8 cellular contexts compared by ENCODE assay signal in the genomic region with DNA sequence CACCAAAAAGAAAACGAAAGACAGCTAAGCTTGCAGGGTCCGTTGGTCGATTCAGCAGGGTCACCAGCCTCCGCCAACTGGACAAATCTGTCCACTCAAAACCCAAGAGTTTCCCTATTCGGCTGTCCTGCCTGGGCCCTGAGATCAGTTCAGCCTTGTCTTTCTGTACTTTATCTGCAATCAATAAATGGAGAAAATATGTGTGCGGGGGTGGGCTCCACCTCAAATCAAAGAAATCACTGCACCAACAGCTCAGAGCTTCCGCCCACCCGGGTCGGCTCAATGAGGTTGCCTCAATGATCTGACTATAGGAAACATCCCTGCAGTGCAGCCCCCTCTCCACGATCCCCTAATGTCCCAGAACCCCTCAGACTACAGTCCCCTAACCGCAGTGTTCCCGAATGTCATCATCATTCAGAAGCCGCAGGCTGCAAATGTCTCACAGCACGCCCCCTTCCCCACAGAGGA. TPM values are rescaled to one million over a fixed set of nuclear protein-coding genes. Genes with fewer than 3 reads are reported as not detected.
DNase-seq lines count a peak whose midpoint lies in the region; ATAC-seq and TF ChIP-seq lines count a peak whose summit lies in the region.

No MANE protein-coding gene starts in this region.

- peak overlapping the region; percentile 86 for H3K4me3 ChIP-seq in GM06990 (replicated peaks; ENCODE audit: low read depth, low read length)
- H3K4me3 ChIP-seq in iPS-11a (ENCODE audit: low read depth, low read length): peak overlapping the region; percentile 92

- no peaks in the 10 kb centered on the region for H3K9me3 Mint-ChIP-seq in activated CD8-positive, alpha-beta T cell treated with anti-CD3 and anti-CD28 coated beads, Interleukin-2, amount 10 ng/mL, durations not matched to agents 7 days and 5 days (ENCODE audit: insufficient read depth)
- no peaks in the 10 kb centered on the region for H3K9me3 Mint-ChIP-seq in stimulated activated naive B cell treated with anti-CD40 and anti-IgM and Interleukin-4, amounts not matched to agents 10 μg/mL and 1 μg/mL and 100 μg/mL, for 72 hours

- peak overlapping the region; percentile 99 for H3K4me3 Mint-ChIP-seq in activated CD8-positive, alpha-beta T cell treated with anti-CD3 and anti-CD28 coated beads, Interleukin-2, amount 10 ng/mL, durations not matched to agents 7 days and 5 days
- H3K4me3 Mint-ChIP-seq in stimulated activated naive B cell treated with anti-CD40 and anti-IgM and Interleukin-4, amounts not matched to agents 10 μg/mL and 1 μg/mL and 100 μg/mL, for 72 hours: peak overlapping the region; percentile 93 to 94

- peaks cover 11% of the 10 kb centered on the region for H3K36me3 Mint-ChIP-seq in activated CD8-positive, alpha-beta T cell treated with anti-CD3 and anti-CD28 coated beads, Interleukin-2, amount 10 ng/mL, durations not matched to agents 7 days and 5 days (ENCODE audit: low read depth)
- H3K36me3 Mint-ChIP-seq in stimulated activated naive B cell treated with anti-CD40 and anti-IgM and Interleukin-4, amounts not matched to agents 10 μg/mL and 1 μg/mL and 100 μg/mL, for 72 hours: peaks cover 5 to 10% of the 10 kb centered on the region in 2 donors

- TF ChIP-seq CTCF in GM06990 (IDR thresholded peaks at IDR 0.05; ENCODE audit: insufficient read depth, low read length, poor library complexity, severe bottlenecking): no peak

- H3K4me1 Mint-ChIP-seq in activated CD8-positive, alpha-beta T cell treated with anti-CD3 and anti-CD28 coated beads, Interleukin-2, amount 10 ng/mL, durations not matched to agents 7 days and 5 days (ENCODE audit: low read depth): peaks cover 38% of the 10 kb centered on the region
- peaks cover 18 to 55% of the 10 kb centered on the region in 2 donors for H3K4me1 Mint-ChIP-seq in stimulated activated naive B cell treated with anti-CD40 and anti-IgM and Interleukin-4, amounts not matched to agents 10 μg/mL and 1 μg/mL and 100 μg/mL, for 72 hours

- no peaks in the 10 kb centered on the region for H3K27me3 Mint-ChIP-seq in activated CD8-positive, alpha-beta T cell treated with anti-CD3 and anti-CD28 coated beads, Interleukin-2, amount 10 ng/mL, durations not matched to agents 7 days and 5 days (ENCODE audit: low read depth)
- no peaks in the 10 kb centered on the region for H3K27me3 Mint-ChIP-seq in stimulated activated naive B cell treated with anti-CD40 and anti-IgM and Interleukin-4, amounts not matched to agents 10 μg/mL and 1 μg/mL and 100 μg/mL, for 72 hours

- H3K27ac Mint-ChIP-seq in activated CD8-positive, alpha-beta T cell treated with anti-CD3 and anti-CD28 coated beads, Interleukin-2, amount 10 ng/mL, durations not matched to agents 7 days and 5 days: peak overlapping the region; percentile 99
- peak overlapping the region; percentile 91 for H3K27ac Mint-ChIP-seq in stimulated activated naive B cell treated with anti-CD40 and anti-IgM and Interleukin-4, amounts not matched to agents 10 μg/mL and 1 μg/mL and 100 μg/mL, for 72 hours

- H3K27me3 ChIP-seq in GM06990 (replicated peaks; ENCODE audit: control insufficient read depth, insufficient read depth, low read length): no peaks in the 10 kb centered on the region

- POLR2A ChIA-PET in activated CD8-positive, alpha-beta T cell treated with anti-CD3 and anti-CD28 coated beads, Interleukin-2, amount 10 ng/mL, durations not matched to agents 7 days and 5 days (lab: Charles Lee): interaction anchor here (0.6 to 2.1 kb wide), 13 partner anchors 9 to 1193 kb away, joined by 3 to 13 read pairs (median 4); partner anchors contain the start of genes C2orf68, ELMOD3, MAT2A and RETSAT

- CTCF ChIA-PET in activated CD8-positive, alpha-beta T cell treated with anti-CD3 and anti-CD28 coated beads, Interleukin-2, amount 10 ng/mL, durations not matched to agents 7 days and 5 days (lab: Charles Lee): interaction anchor here (0.6 to 4.9 kb wide), 7 partner anchors 9 to 261 kb away, joined by 3 to 32 read pairs (median 3); partner anchors contain the start of genes MAT2A and SH2D6

- ATAC-seq in HG02840 (IDR thresholded peaks at IDR 0.05; ENCODE audit: low FRiP score, unreplicated experiment) (peak; percentile 11), HG03039 (IDR thresholded peaks at IDR 0.05; ENCODE audit: unreplicated experiment) (no peak)
- ATAC-seq in activated CD8-positive, alpha-beta T cell treated with anti-CD3 and anti-CD28 coated beads, Interleukin-2, amount 10 ng/mL, durations not matched to agents 7 days and 5 days: peak; percentile 26
- peak; percentile 15 to 22 for ATAC-seq in stimulated activated naive B cell treated with anti-CD40 and anti-IgM and Interleukin-4, amounts not matched to agents 10 μg/mL and 1 μg/mL and 100 μg/mL, for 72 hours (replicated peaks)

- DNase-seq in GM06990 (ENCODE audit: extremely low read depth, insufficient read length): no peak
- DNase-seq in activated CD8-positive, alpha-beta T cell treated with anti-CD3 and anti-CD28 coated beads, Interleukin-2, amount 10 ng/mL, durations not matched to agents 7 days and 5 days: peak; percentile 37
- DNase-seq in stimulated activated naive B cell treated with anti-CD40 and anti-IgM and Interleukin-4, amounts not matched to agents 10 μg/mL and 1 μg/mL and 100 μg/mL, for 72 hours: no peak
- no peak for DNase-seq in HK-2 (ENCODE audit: unreplicated experiment)
- no peak for DNase-seq in NCI-H187 (lab: John Stamatoyannopoulos, UW)

- peaks cover 5% of the 10 kb centered on the region for H3K36me3 ChIP-seq in GM06990 (ENCODE audit: control insufficient read depth, insufficient read depth, low read length)

RNA-seq across cellular contexts. Expression of gene GGCX, which starts 0.4 kb away (rescaled TPM):
- total RNA-seq in activated CD8-positive, alpha-beta T cell treated with anti-CD3 and anti-CD28 coated beads, Interleukin-2, amount 10 ng/mL, durations not matched to agents 7 days and 5 days: 10 to 100 TPM; 18.9 to 20.0 TPM

RNA-seq across cellular contexts. Expression of gene VAMP8, which starts 16.5 kb away (rescaled TPM):
- 100 to 1,000 TPM; 141 to 148 TPM for total RNA-seq in activated CD8-positive, alpha-beta T cell treated with anti-CD3 and anti-CD28 coated beads, Interleukin-2, amount 10 ng/mL, durations not matched to agents 7 days and 5 days

RNA-seq across cellular contexts. Expression of gene MAT2A, which starts 21.9 kb away (rescaled TPM):
- 100 to 1,000 TPM; 264 to 273 TPM for total RNA-seq in activated CD8-positive, alpha-beta T cell treated with anti-CD3 and anti-CD28 coated beads, Interleukin-2, amount 10 ng/mL, durations not matched to agents 7 days and 5 days

RNA-seq across cellular contexts. Expression of gene VAMP5, which starts 23.4 kb away (rescaled TPM):
- total RNA-seq in activated CD8-positive, alpha-beta T cell treated with anti-CD3 and anti-CD28 coated beads, Interleukin-2, amount 10 ng/mL, durations not matched to agents 7 days and 5 days: 10 to 100 TPM; 72.0 to 74.4 TPM

RNA-seq across cellular contexts. Expression of gene RNF181, which starts 34.7 kb away (rescaled TPM):
- 100 to 1,000 TPM in 1 of 2 experiments, 10 to 100 TPM in 1; 91.0 to 104 TPM for total RNA-seq in activated CD8-positive, alpha-beta T cell treated with anti-CD3 and anti-CD28 coated beads, Interleukin-2, amount 10 ng/mL, durations not matched to agents 7 days and 5 days
